8 cellular contexts compared by ENCODE assay signal in genomic region chr11:67352546-67353316, GRCh38. TPM values are rescaled to one million over a fixed set of nuclear protein-coding genes. Genes with fewer than 3 reads are reported as not detected.
DNase-seq lines count a peak whose midpoint lies in the region; ATAC-seq and TF ChIP-seq lines count a peak whose summit lies in the region.

No MANE protein-coding gene starts in this region.

- peak overlapping the region; percentile 74 for H3K9ac ChIP-seq in Loucy (ENCODE audit: low read depth, low read length, poor library complexity, severe bottlenecking)
- H3K9ac ChIP-seq in parathyroid adenoma = peak overlapping the region; percentile 43

- WGBS in gastroesophageal sphincter (ENCODE audit: low coverage in 1 of 2), 2 donors = 0% methylated on average over 3 to 18 of the region's 25 CpGs

- H3K9me2 ChIP-seq in Loucy (replicated peaks; ENCODE audit: low read depth, low read length) = no peaks in the 10 kb centered on the region

- H3K9me3 ChIP-seq in Loucy (ENCODE audit: insufficient read depth, low read depth, low read length) (no peaks in the 10 kb centered on the region), gastroesophageal sphincter (no peaks in the 10 kb centered on the region), parathyroid adenoma (ENCODE audit: control insufficient read depth, low read length) (no peaks in the 10 kb centered on the region)

- H3K79me2 ChIP-seq in Loucy (ENCODE audit: insufficient read depth, low read length) = peaks cover 9% of the 10 kb centered on the region; the same call in 1 of the 2 replicates
- peaks cover 5% of the 10 kb centered on the region for H3K79me2 ChIP-seq in parathyroid adenoma

- H3K27ac ChIP-seq in gastroesophageal sphincter = peak overlapping the region; percentile 87 to 99 (median 94)
- H3K27ac ChIP-seq in parathyroid adenoma = peak overlapping the region; percentile 94

- H3K4me1 ChIP-seq in Loucy (ENCODE audit: insufficient read depth, low read length, poor library complexity, severe bottlenecking) (peaks cover 36% of the 10 kb centered on the region), gastroesophageal sphincter (peaks cover 7 to 67% (median 54%) of the 10 kb centered on the region in 3 donors), parathyroid adenoma (peaks cover 8% of the 10 kb centered on the region)

- H3F3A ChIP-seq in Loucy (ENCODE audit: low read depth) = no peaks in the 10 kb centered on the region

- TF ChIP-seq CTCF in Loucy (conservative IDR thresholded peaks at IDR 0.05; ENCODE audit: low read length) (no peak), WI38 (IDR thresholded peaks at IDR 0.05; ENCODE audit: low read depth, low read length) (no peak), gastroesophageal sphincter (IDR thresholded peaks at IDR 0.05) (no peak), parathyroid adenoma (IDR thresholded peaks at IDR 0.05) (no peak)

- peak overlapping the region; percentile 86 for H2AFZ ChIP-seq in Loucy (ENCODE audit: low read length)
- peak overlapping the region; percentile 86 for H2AFZ ChIP-seq in parathyroid adenoma

- no peak for TF ChIP-seq POLR2A in gastroesophageal sphincter (IDR thresholded peaks at IDR 0.05)

- DNase-seq in DMS53 treated with DMSO at 0.1 percent for 48 hours (lab: John Stamatoyannopoulos, UW; ENCODE audit: unreplicated experiment) (peak; percentile 89), NCI-H1092 (lab: John Stamatoyannopoulos, UW) (no peak), kidney glomerular epithelial cell (lab: John Stamatoyannopoulos, UW) (no peak)

- no peak for TF ChIP-seq EP300 in gastroesophageal sphincter (IDR thresholded peaks at IDR 0.05)

- no peaks in the 10 kb centered on the region for H3K36me3 ChIP-seq in Loucy (ENCODE audit: insufficient read depth, low read length)
- H3K36me3 ChIP-seq in gastroesophageal sphincter = no peaks in the 10 kb centered on the region
- no peaks in the 10 kb centered on the region for H3K36me3 ChIP-seq in parathyroid adenoma (ENCODE audit: control insufficient read depth, insufficient read depth, low read length)

- peak; percentile 10 for ATAC-seq in GM21381 (IDR thresholded peaks at IDR 0.05; ENCODE audit: unreplicated experiment)
- peak; percentile 0 for ATAC-seq in gastroesophageal sphincter

- H3K27me3 ChIP-seq in Loucy (ENCODE audit: insufficient read depth, low read length, poor library complexity, severe bottlenecking) (no peaks in the 10 kb centered on the region), gastroesophageal sphincter (no peaks in the 10 kb centered on the region), parathyroid adenoma (ENCODE audit: control insufficient read depth, insufficient read depth, low read length) (no peaks in the 10 kb centered on the region)

- H3K4me3 ChIP-seq in Loucy (ENCODE audit: low read length, poor library complexity, severe bottlenecking) = peak overlapping the region; percentile 78
- H3K4me3 ChIP-seq in WI38 (ENCODE audit: low read depth, low read length) = peak overlapping the region; percentile 82
- peak overlapping the region; percentile 42 to 80 for H3K4me3 ChIP-seq in gastroesophageal sphincter
- H3K4me3 ChIP-seq in parathyroid adenoma (ENCODE audit: low read depth, low read length) = peak overlapping the region; percentile 79

- peak overlapping the region; percentile 100 for H3K4me2 ChIP-seq in Loucy (ENCODE audit: low read depth, low read length, poor library complexity, severe bottlenecking)
- peak overlapping the region; percentile 91 for H3K4me2 ChIP-seq in parathyroid adenoma (ENCODE audit: low read length)

- no peaks in the 10 kb centered on the region for H4K20me1 ChIP-seq in Loucy (ENCODE audit: insufficient read depth, low read length, poor library complexity, severe bottlenecking)

RNA-seq across cellular contexts. Expression of gene POLD4, which starts 0.6 kb away (rescaled TPM):
- total RNA-seq in gastroesophageal sphincter = 10 to 100 TPM; 65.7 to 87.3 (median 74.4) TPM

RNA-seq across cellular contexts. Expression of gene CLCF1, which starts 20.7 kb away (rescaled TPM):
- 10 to 100 TPM in 1 of 4 donors, 1 to 10 TPM in 3; 6.1 to 21.7 (median 9.4) TPM for total RNA-seq in gastroesophageal sphincter

RNA-seq across cellular contexts. Expression of gene RAD9A, which starts 39.1 kb away (rescaled TPM):
- 10 to 100 TPM in 2 of 4 donors, 1 to 10 TPM in 2; 8.5 to 16.0 (median 11.1) TPM for total RNA-seq in gastroesophageal sphincter

RNA-seq across cellular contexts. Expression of gene PPP1CA, which starts 48.9 kb away (rescaled TPM):
- 10 to 100 TPM; 49.9 to 78.6 (median 63.4) TPM for total RNA-seq in gastroesophageal sphincter

RNA-seq across cellular contexts. Expression of gene SSH3, which starts 49.4 kb away (rescaled TPM):
- total RNA-seq in gastroesophageal sphincter = 10 to 100 TPM; 33.9 to 58.4 (median 41.9) TPM
